ENCODE assay signal across 15 cellular contexts in the genomic region with DNA sequence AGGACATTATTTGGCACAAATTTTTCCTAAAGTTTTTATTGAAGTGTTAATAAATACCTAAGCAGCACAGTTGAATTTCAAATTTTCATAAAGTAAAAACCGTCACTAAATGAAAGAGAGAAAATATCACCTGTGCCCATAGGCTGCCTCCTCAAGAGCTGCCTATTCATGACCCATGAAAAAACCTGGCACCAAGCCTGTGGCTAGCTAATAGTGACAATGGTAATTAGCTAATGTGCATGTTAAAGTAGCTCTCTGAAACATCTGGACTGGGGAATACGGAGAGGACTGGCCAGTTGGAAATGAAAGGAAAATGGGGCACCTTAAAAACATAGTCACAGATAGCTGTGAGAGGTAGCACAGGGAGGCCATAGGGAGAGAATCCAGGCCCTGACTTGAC. TPM values are rescaled to one million over a fixed set of nuclear protein-coding genes. Genes with fewer than 3 reads are reported as not detected.
A peak's percentile ranks its signal among the peaks of the same experiment; 100 is the strongest.
DNase-seq lines count a peak whose midpoint lies in the region; TF ChIP-seq lines count a peak whose summit lies in the region.
"Had no signal": no experiment of that assay in that cellular context is flagged by ENCODE, and none has a peak within 500 bp of the region (broad histone marks: within the 10 kb centered on the region; RNA-seq: fewer than 3 reads in every experiment).

No MANE protein-coding gene starts in this region.

- no peak for TF ChIP-seq EP300 in sigmoid colon (IDR thresholded peaks at IDR 0.05)

- TF ChIP-seq POLR2A in sigmoid colon (IDR thresholded peaks at IDR 0.05) = no peak

- H3K4me1 ChIP-seq in sigmoid colon = peaks cover 0 to 8% (median 6%) of the 10 kb centered on the region in 4 donors
- H3K4me1 ChIP-seq: HAP-1 had no signal

- intact Hi-C loops in sigmoid colon (cut with DNase I) = no loop called here

- DNase-seq in DMS79 (lab: John Stamatoyannopoulos, UW) (peak; percentile 92), NCI-H1092 treated with DMSO at 0.1 percent for 48 hours (lab: John Stamatoyannopoulos, UW) (peak; percentile 14), NCI-H2196 (lab: John Stamatoyannopoulos, UW; ENCODE audit: unreplicated experiment) (peak; percentile 78), pons (ENCODE audit: low spot score) (peak; percentile 51), sigmoid colon (no peak), HuH-7.5 (ENCODE audit: low spot score) (no peak), D341Med (ENCODE audit: low spot score) (no peak)
- DNase-seq: CD8-positive, alpha-beta memory T cell; DMS153; NCI-H187 treated with DMSO at 0.1 percent for 48 hours; NCI-H226; NK-92 treated with Interleukin-12 subunit alpha and Interleukin-12 subunit beta, amount 100 ng/mL, for 24 hours; T-helper 9 cell had no signal

- H3K27ac ChIP-seq in sigmoid colon = no peak overlapping the region
- H3K27ac ChIP-seq: BLaER1 had no signal

- H3K9me3 ChIP-seq in sigmoid colon = no peaks in the 10 kb centered on the region
- H3K9me3 ChIP-seq: BLaER1, HAP-1 had no signal

- H3K27me3 ChIP-seq in sigmoid colon = no peaks in the 10 kb centered on the region
- H3K27me3 ChIP-seq: BLaER1 had no signal

- TF ChIP-seq CTCF in sigmoid colon (IDR thresholded peaks at IDR 0.05) = no peak

- 87% methylated on average over 2 of the region's 2 CpGs for WGBS in sigmoid colon, 2 donors

- no peaks in the 10 kb centered on the region for H3K36me3 ChIP-seq in sigmoid colon
- H3K36me3 ChIP-seq: BLaER1, HAP-1 had no signal

- H3K4me3 ChIP-seq in sigmoid colon = no peak overlapping the region
- H3K4me3 ChIP-seq: BLaER1, HAP-1 had no signal

RNA-seq across cellular contexts. Expression of a gene that starts 5.4 kb away (rescaled TPM):
- 10 to 100 TPM; 22.5 to 28.2 (median 25.2) TPM for total RNA-seq in sigmoid colon
- polyA plus RNA-seq in sigmoid colon = 10 to 100 TPM; 44.3 to 74.0 (median 47.4) TPM

Comparison
In these comparisons a context has a peak if more than half of its experiments do, and no peak if none do; other contexts are left out.
1. DNase-seq: peak in DMS79 (single experiment), NCI-H1092 treated with DMSO at 0.1 percent for 48 hours (single experiment), NCI-H2196 (single experiment) and pons (single experiment); none in sigmoid colon (single experiment), HuH-7.5 (single experiment) and D341Med (single experiment).